ENCODE assay signal across 8 cellular contexts in the genomic region with DNA sequence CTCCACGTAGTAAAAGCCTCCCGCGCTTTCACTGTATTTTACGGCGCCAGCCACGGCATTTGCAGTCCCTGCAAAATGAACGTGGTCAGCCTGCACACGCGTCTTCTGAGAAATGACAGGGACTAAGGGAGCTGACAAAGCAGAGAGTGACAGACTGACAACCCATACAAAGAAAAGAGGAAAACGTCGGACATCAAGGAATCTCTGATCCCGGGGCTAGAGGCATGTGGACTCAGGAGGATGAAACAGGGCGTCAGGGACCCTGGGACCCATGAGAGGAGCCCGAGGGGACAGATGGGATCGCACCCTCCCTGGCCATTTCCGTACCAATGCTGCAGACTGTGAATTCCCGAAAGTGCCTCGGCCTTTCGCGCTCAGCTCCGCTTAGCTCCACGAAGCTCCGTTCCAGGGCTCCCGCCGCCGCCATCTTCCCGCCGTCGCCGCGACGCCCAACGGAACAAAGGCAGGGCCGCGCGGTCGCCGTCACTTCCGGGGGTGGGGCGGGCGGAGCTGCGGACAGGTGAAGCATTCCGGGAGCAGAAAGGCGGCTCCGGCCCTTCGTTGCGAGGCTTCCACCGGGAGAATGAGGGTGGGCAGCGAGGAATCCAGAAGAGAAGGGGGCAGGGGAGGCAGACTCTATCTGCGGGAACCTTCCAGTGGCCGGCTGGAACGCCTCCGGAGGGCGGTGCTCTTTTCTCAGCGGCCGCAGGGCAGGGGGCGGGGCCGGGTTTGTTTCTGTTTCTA. TPM values are rescaled to one million over a fixed set of nuclear protein-coding genes. Genes with fewer than 3 reads are reported as not detected.
A peak's percentile ranks its signal among the peaks of the same experiment; 100 is the strongest.
DNase-seq lines count a peak whose midpoint lies in the region; TF ChIP-seq lines count a peak whose summit lies in the region.

A gene with protein sequence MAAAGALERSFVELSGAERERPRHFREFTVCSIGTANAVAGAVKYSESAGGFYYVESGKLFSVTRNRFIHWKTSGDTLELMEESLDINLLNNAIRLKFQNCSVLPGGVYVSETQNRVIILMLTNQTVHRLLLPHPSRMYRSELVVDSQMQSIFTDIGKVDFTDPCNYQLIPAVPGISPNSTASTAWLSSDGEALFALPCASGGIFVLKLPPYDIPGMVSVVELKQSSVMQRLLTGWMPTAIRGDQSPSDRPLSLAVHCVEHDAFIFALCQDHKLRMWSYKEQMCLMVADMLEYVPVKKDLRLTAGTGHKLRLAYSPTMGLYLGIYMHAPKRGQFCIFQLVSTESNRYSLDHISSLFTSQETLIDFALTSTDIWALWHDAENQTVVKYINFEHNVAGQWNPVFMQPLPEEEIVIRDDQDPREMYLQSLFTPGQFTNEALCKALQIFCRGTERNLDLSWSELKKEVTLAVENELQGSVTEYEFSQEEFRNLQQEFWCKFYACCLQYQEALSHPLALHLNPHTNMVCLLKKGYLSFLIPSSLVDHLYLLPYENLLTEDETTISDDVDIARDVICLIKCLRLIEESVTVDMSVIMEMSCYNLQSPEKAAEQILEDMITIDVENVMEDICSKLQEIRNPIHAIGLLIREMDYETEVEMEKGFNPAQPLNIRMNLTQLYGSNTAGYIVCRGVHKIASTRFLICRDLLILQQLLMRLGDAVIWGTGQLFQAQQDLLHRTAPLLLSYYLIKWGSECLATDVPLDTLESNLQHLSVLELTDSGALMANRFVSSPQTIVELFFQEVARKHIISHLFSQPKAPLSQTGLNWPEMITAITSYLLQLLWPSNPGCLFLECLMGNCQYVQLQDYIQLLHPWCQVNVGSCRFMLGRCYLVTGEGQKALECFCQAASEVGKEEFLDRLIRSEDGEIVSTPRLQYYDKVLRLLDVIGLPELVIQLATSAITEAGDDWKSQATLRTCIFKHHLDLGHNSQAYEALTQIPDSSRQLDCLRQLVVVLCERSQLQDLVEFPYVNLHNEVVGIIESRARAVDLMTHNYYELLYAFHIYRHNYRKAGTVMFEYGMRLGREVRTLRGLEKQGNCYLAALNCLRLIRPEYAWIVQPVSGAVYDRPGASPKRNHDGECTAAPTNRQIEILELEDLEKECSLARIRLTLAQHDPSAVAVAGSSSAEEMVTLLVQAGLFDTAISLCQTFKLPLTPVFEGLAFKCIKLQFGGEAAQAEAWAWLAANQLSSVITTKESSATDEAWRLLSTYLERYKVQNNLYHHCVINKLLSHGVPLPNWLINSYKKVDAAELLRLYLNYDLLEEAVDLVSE (N-terminal part only) (minus strand): TSS at position 459 of the 744 bp plus-strand sequence. CDS start 32 bp downstream, at position 427.

- peak within 1 kb of the TSS; percentile 57 for H4K8ac ChIP-seq in neuronal stem cell (ENCODE audit: low read depth, low read length)

- CTCF ChIA-PET in activated naive CD4-positive, alpha-beta T cell treated with anti-CD3 and anti-CD28 coated beads for 36 hours (lab: Charles Lee), result interaction anchor here (0.7 kb wide), 1 partner anchor 133 kb away, joined by 4 read pairs; a partner anchor contains a TSS

- H3K9ac ChIP-seq in ES-I3 (ENCODE audit: low read depth, low read length), result peak within 1 kb of the TSS; percentile 99
- peak within 1 kb of the TSS; percentile 92 for H3K9ac ChIP-seq in SK-N-MC (ENCODE audit: insufficient read length)
- peak within 1 kb of the TSS; percentile 91 for H3K9ac ChIP-seq in neuronal stem cell (ENCODE audit: low read depth, low read length, poor library complexity)

- peak within 1 kb of the TSS; percentile 69 for H3K4me2 ChIP-seq in neuronal stem cell (ENCODE audit: insufficient read depth, low read length, poor library complexity, severe bottlenecking)

- TF ChIP-seq CTCF in subcutaneous adipose tissue (IDR thresholded peaks at IDR 0.05; ENCODE audit: low read depth), result no peak

- H3K4me1 Mint-ChIP-seq in activated naive CD4-positive, alpha-beta T cell treated with anti-CD3 and anti-CD28 coated beads for 36 hours (ENCODE audit: low read depth), result peaks cover 47% of the 10 kb centered on the region

- H3K14ac ChIP-seq in neuronal stem cell (ENCODE audit: low read length), result no peak within 1 kb of the TSS

- H2BK120ac ChIP-seq in neuronal stem cell (ENCODE audit: low read depth, low read length), result no peak within 1 kb of the TSS

- peak within 1 kb of the TSS; percentile 74 for H3K23ac ChIP-seq in neuronal stem cell (ENCODE audit: low read depth, low read length, poor library complexity)

- peak within 1 kb of the TSS; percentile 92 for H3K27ac Mint-ChIP-seq in activated naive CD4-positive, alpha-beta T cell treated with anti-CD3 and anti-CD28 coated beads for 36 hours

- H3K36me3 ChIP-seq in ES-I3 (ENCODE audit: insufficient read depth, low read length), result peaks cover 8% of the 10 kb centered on the region
- H3K36me3 ChIP-seq in SK-N-MC (ENCODE audit: insufficient read depth, low read length), result peaks cover 41% of the 10 kb centered on the region
- peaks cover 15 to 40% of the 10 kb centered on the region in 2 donors for H3K36me3 ChIP-seq in neuronal stem cell (replicated peaks in 1 of 2; ENCODE audit: control insufficient read depth in 2 of 2, insufficient read depth in 2 of 2, low read length in 2 of 2)

- H2BK12ac ChIP-seq in neuronal stem cell (ENCODE audit: low read length), result no peak within 1 kb of the TSS

- H3K27me3 ChIP-seq in neuronal stem cell (ENCODE audit: control insufficient read depth in 3 of 3, insufficient read depth in 3 of 3, low read depth in 1 of 3, low read length in 3 of 3), result no peaks in the 10 kb centered on the region

- H3K9me3 ChIP-seq in ES-I3 (ENCODE audit: control insufficient read depth, insufficient read depth, low read length) (no peaks in the 10 kb centered on the region), SK-N-MC (ENCODE audit: low read depth, low read length) (no peaks in the 10 kb centered on the region), neuronal stem cell (replicated peaks in 1 of 2; ENCODE audit: control insufficient read depth in 2 of 2, insufficient read depth in 1 of 2, low read depth in 1 of 2, low read length in 2 of 2) (no peaks in the 10 kb centered on the region)

- peak within 1 kb of the TSS; percentile 95 for H2AFZ ChIP-seq in neuronal stem cell (ENCODE audit: low read length)

- peaks cover 7% of the 10 kb centered on the region for H3K79me1 ChIP-seq in neuronal stem cell (ENCODE audit: low read depth, low read length)

- intact Hi-C loops in activated naive CD4-positive, alpha-beta T cell treated with anti-CD3 and anti-CD28 coated beads for 36 hours (cut with micrococcal nuclease), result loop anchor here (1.0 to 5.0 kb wide), 12 partner anchors 38 to 1148 kb away; a partner anchor contains a TSS

- peak within 1 kb of the TSS; percentile 98 for H3K18ac ChIP-seq in neuronal stem cell (ENCODE audit: low read length)

- no CpG with 5 or more reads among the region's 58 CpGs for WGBS in neuronal stem cell (ENCODE audit: extremely low coverage in 2 of 2, insufficient read length in 2 of 2, insufficient replicate concordance in 1 of 2), 2 donors

- peak within 1 kb of the TSS; percentile 63 for H2BK5ac ChIP-seq in neuronal stem cell (ENCODE audit: low read length)

- no peak within 1 kb of the TSS for H2BK15ac ChIP-seq in neuronal stem cell (ENCODE audit: low read length)

- peaks cover 20% of the 10 kb centered on the region for H3K36me3 Mint-ChIP-seq in activated naive CD4-positive, alpha-beta T cell treated with anti-CD3 and anti-CD28 coated beads for 36 hours (ENCODE audit: low read depth)

- no peak within 1 kb of the TSS for H4K91ac ChIP-seq in neuronal stem cell (ENCODE audit: low read depth, low read length, poor library complexity)

- no peak within 1 kb of the TSS for H3K4ac ChIP-seq in neuronal stem cell (ENCODE audit: low read length)

- peaks cover 10% of the 10 kb centered on the region; the same call in 1 of the 2 replicates for H3K4me1 ChIP-seq in ES-I3 (ENCODE audit: insufficient read depth, low read length)
- H3K4me1 ChIP-seq in neuronal stem cell (ENCODE audit: control insufficient read depth in 2 of 2, insufficient read depth in 1 of 2, low read depth in 1 of 2, low read length in 2 of 2), result peaks cover 7 to 11% of the 10 kb centered on the region in 2 donors

- DNase-seq in H4 (ENCODE audit: low spot score), result peak; percentile 53
- DNase-seq in LoVo (ENCODE audit: low spot score), result peak; percentile 73
- DNase-seq in SK-N-MC (ENCODE audit: low read depth, low spot score), result no peak
- peak; percentile 92 for DNase-seq in activated naive CD4-positive, alpha-beta T cell treated with anti-CD3 and anti-CD28 coated beads for 36 hours
- DNase-seq in germinal center (ENCODE audit: low spot score), result peak; percentile 87
- peak; percentile 62 for DNase-seq in neuronal stem cell (ENCODE audit: low spot score)

- H3K27me3 Mint-ChIP-seq in activated naive CD4-positive, alpha-beta T cell treated with anti-CD3 and anti-CD28 coated beads for 36 hours (ENCODE audit: low read depth), result no peaks in the 10 kb centered on the region

- H3K27ac ChIP-seq in SK-N-MC, result peak within 1 kb of the TSS; percentile 86
- peak within 1 kb of the TSS; percentile 94 for H3K27ac ChIP-seq in neuronal stem cell (replicated peaks; ENCODE audit: low read length)

- peak within 1 kb of the TSS; percentile 94 for H3K4me3 ChIP-seq in SK-N-MC
- H3K4me3 ChIP-seq in neuronal stem cell (ENCODE audit: low read length in 2 of 2), result peak within 1 kb of the TSS; percentile 91 to 95

- peak within 1 kb of the TSS; percentile 93 for H3K4me3 Mint-ChIP-seq in activated naive CD4-positive, alpha-beta T cell treated with anti-CD3 and anti-CD28 coated beads for 36 hours

- H3K9me3 Mint-ChIP-seq in activated naive CD4-positive, alpha-beta T cell treated with anti-CD3 and anti-CD28 coated beads for 36 hours, result no peaks in the 10 kb centered on the region

- H2AK5ac ChIP-seq in neuronal stem cell (ENCODE audit: low read depth, low read length), result peak within 1 kb of the TSS; percentile 29

RNA-seq across cellular contexts. Expression of the gene that starts here (rescaled TPM):
- total RNA-seq in H4 (2014; rRNA removed; shearing (Covaris generic)), result 32.9 and 33.1 TPM in 2 replicates
- 10 to 100 TPM; 64.7 to 64.8 TPM for total RNA-seq in activated naive CD4-positive, alpha-beta T cell treated with anti-CD3 and anti-CD28 coated beads for 36 hours
- 28.9 TPM for polyA plus RNA-seq in neuronal stem cell (2013, experiment 1 of 2)
- polyA plus RNA-seq in neuronal stem cell (2013, experiment 2 of 2), result 28.0 TPM
- 10 to 100 TPM; 27.7 to 33.9 (median 31.0) TPM for total RNA-seq in subcutaneous adipose tissue
